9 cellular contexts compared by ENCODE assay signal in genomic region chr10:95742529-95742884, GRCh38. TPM values are rescaled to one million over a fixed set of nuclear protein-coding genes. Genes with fewer than 3 reads are reported as not detected.
DNase-seq lines count a peak whose midpoint lies in the region; ATAC-seq, FAIRE-seq and TF ChIP-seq lines count a peak whose summit lies in the region.
"Had no signal": no experiment of that assay in that cellular context is flagged by ENCODE, and none has a peak within 500 bp of the region (broad histone marks: within the 10 kb centered on the region; RNA-seq: fewer than 3 reads in every experiment).

No MANE protein-coding gene starts in this region.

- DNase-seq in Daoy (ENCODE audit: low read depth) (peak; percentile 30), GM12878 (ENCODE audit: low read depth, low spot score) (no peak), naive B cell (no peak), NCI-H2171 treated with DMSO at 0.1 percent for 48 hours (lab: John Stamatoyannopoulos, UW) (no peak)
- no peak for DNase-seq in activated CD4-positive, alpha-beta T cell treated with anti-CD3 and anti-CD28 coated beads, Interleukin-2, amount 50 U/mL, for 1 hour
- no peak for DNase-seq in activated effector memory CD4-positive, alpha-beta T cell treated with anti-CD3 and anti-CD28 coated beads, Interleukin-2, amount 50 U/mL, for 16 hours
- DNase-seq: EL had no signal

- no peak for TF ChIP-seq RAD21 in GM12878 (IDR thresholded peaks at IDR 0.05; ENCODE audit: insufficient read depth, low read depth, low read length)

- peaks cover 7% of the 10 kb centered on the region; the same call in 2 of the 3 replicates for H3K9me3 ChIP-seq in GM12878 (replicated peaks; ENCODE audit: control insufficient read depth, insufficient read depth, low read length)

- in situ Hi-C loops in GM12878 (cut with MboI) = no loop called here

- peaks cover 9% of the 10 kb centered on the region for H3K4me1 ChIP-seq in GM12878 (ENCODE audit: control insufficient read depth, insufficient read depth, low read length)

- peaks cover 0 to 9% (median 5%) of the 10 kb centered on the region in 7 donors for H3K9me3 Mint-ChIP-seq in naive B cell

- CTCF ChIA-PET in GM12878 (lab: Yijun Ruan, JAX) = interaction anchor here (1.3 to 3.8 kb wide), 2 partner anchors 48 to 99 kb away, joined by 3 to 21 read pairs; partner anchors contain the start of gene TCTN3

- SMC1A ChIA-PET in GM12878 (lab: Charles Lee; ENCODE audit: uncharacterized antibody, unreplicated experiment) = interaction anchor here (1.0 to 2.4 kb wide), 7 partner anchors 12 to 105 kb away, joined by 3 to 9 read pairs (median 4); partner anchors contain the start of genes ENTPD1 and TCTN3

- H3K79me2 ChIP-seq in GM12878 (ENCODE audit: control insufficient read depth, insufficient read depth, low read length) = peaks cover 11% of the 10 kb centered on the region

- intact Hi-C loops in GM12878 (cut with micrococcal nuclease; ENCODE audit: unreplicated experiment) = no loop called here

- H3K36me3 Mint-ChIP-seq in naive B cell = peaks cover 0 to 13% of the 10 kb centered on the region in 2 donors

- TF ChIP-seq CTCF in GM12878 (IDR thresholded peaks at IDR 0.05 in 2 of 3, conservative IDR thresholded peaks at IDR 0.05 in 1 of 3; ENCODE audit: control insufficient read depth in 2 of 3, extremely low read depth in 1 of 3, insufficient read depth in 1 of 3, low read depth in 3 of 3, low read length in 3 of 3) = no peak

- peak overlapping the region; percentile 89 to 98 (median 94) for H3K27ac Mint-ChIP-seq in naive B cell

- TF ChIP-seq EP300 in GM12878 (IDR thresholded peaks at IDR 0.05; ENCODE audit: borderline replicate concordance in 1 of 2, control insufficient read depth in 1 of 2, low read depth in 2 of 2, low read length in 2 of 2) = no peak

- RAD21 ChIA-PET in GM12878 (lab: Charles Lee; ENCODE audit: unreplicated experiment) = interaction anchor here (1.2 to 1.3 kb wide), 2 partner anchors 12 to 17 kb away, joined by 4 to 5 read pairs; no protein-coding TSS in a partner anchor

- TF ChIP-seq POLR2A in GM12878 (IDR thresholded peaks at IDR 0.05; ENCODE audit: low read depth, low read length) = no peak

- H3K4me3 ChIP-seq in GM12878 = peak overlapping the region; percentile 44; the same call in 1 of the 2 replicates

- WGBS in GM12878 (ENCODE audit: insufficient coverage, insufficient replicate concordance, low lambda C conversion rate, missing lambda C conversion rate) = 17% methylated on average over 3 of the region's 3 CpGs

- peak overlapping the region; percentile 85 for H3K27ac ChIP-seq in GM12878 (ENCODE audit: control insufficient read depth, insufficient read depth)

- H2AFZ ChIP-seq in GM12878 (ENCODE audit: control insufficient read depth, low read depth, low read length) = peak overlapping the region; percentile 91

- FAIRE-seq in GM12878 (lab: Jason Lieb, UNC) = peak; percentile 70

- no peaks in the 10 kb centered on the region for H3K27me3 Mint-ChIP-seq in naive B cell

- peak; percentile 20 for ATAC-seq in HG03064 (IDR thresholded peaks at IDR 0.05; ENCODE audit: low read depth, unreplicated experiment)
- ATAC-seq in GM12878 = no peak
- no peak for ATAC-seq in naive B cell (ENCODE audit: low read depth in 2 of 2)
- no peak for ATAC-seq in GM18868 (IDR thresholded peaks at IDR 0.05; ENCODE audit: unreplicated experiment)

- peaks cover 43 to 63% (median 63%) of the 10 kb centered on the region in 3 donors for H3K4me1 Mint-ChIP-seq in naive B cell

- no peaks in the 10 kb centered on the region for H4K20me1 ChIP-seq in GM12878 (ENCODE audit: control insufficient read depth, insufficient read depth)

- POLR2A ChIA-PET in GM12878 (lab: Charles Lee) = no interaction called here

- no peaks in the 10 kb centered on the region for H3K27me3 ChIP-seq in GM12878 (replicated peaks in 1 of 2; ENCODE audit: control insufficient read depth in 2 of 2, insufficient read depth in 2 of 2, low read length in 1 of 2)

- H3K4me3 Mint-ChIP-seq in naive B cell = peak overlapping the region; percentile 83 to 93 (median 88)

- H3K9ac ChIP-seq in GM12878 (ENCODE audit: control insufficient read depth, insufficient read depth, low read length) = peak overlapping the region; percentile 77

- no peaks in the 10 kb centered on the region for H3K36me3 ChIP-seq in GM12878 (ENCODE audit: control insufficient read depth in 2 of 2, insufficient read depth in 2 of 2, low read length in 1 of 2)

- BruUV-seq in GM12878 (replicated peaks; lab: Mats Ljungman, UMichigan) = no TSS peak

- H3K4me2 ChIP-seq in GM12878 (ENCODE audit: control insufficient read depth, insufficient read depth) = peak overlapping the region; percentile 91

TF ChIP-seq in GM12878, 131 proteins besides CTCF, POLR2A, EP300 and RAD21 (continues in another document):
- no peak for TF ChIP-seq NBN (IDR thresholded peaks at IDR 0.05)
- TF ChIP-seq PAX5 (IDR thresholded peaks at IDR 0.05; ENCODE audit: borderline replicate concordance, low read depth, low read length) = no peak
- no peak for TF ChIP-seq NFIC (IDR thresholded peaks at IDR 0.05; ENCODE audit: low read depth, low read length)
- TF ChIP-seq KLF5 (IDR thresholded peaks at IDR 0.05; ENCODE audit: partially characterized antibody) = no peak
- TF ChIP-seq CHD1 (IDR thresholded peaks at IDR 0.05; ENCODE audit: low read depth, low read length) = no peak
- TF ChIP-seq ZNF687 (IDR thresholded peaks at IDR 0.05) = no peak

RNA-seq across cellular contexts. Expression of gene ENTPD1, which starts 13.5 kb away (rescaled TPM):
- 0.06 and 0.17 TPM in 2 replicates for total RNA-seq in Daoy (2014; rRNA removed; shearing (Covaris generic))
- total RNA-seq in GM12878 (2013; cell fraction: nucleolus; rRNA removed) = 1,304 and 1,321 TPM in 2 replicates
- 174 and 207 TPM in 2 replicates for total RNA-seq in GM12878 (2014; rRNA removed)
- total RNA-seq in GM12878 (2014; rRNA removed; fragmentation: Illumina TruSeq; extraction: Trizol) = 211 and 225 TPM in 2 replicates
- total RNA-seq in GM12878 (2021) = 191 and 192 TPM in 2 replicates
- polyA plus RNA-seq in GM12878 (2011; ENCODE audit: low read depth) = 134 TPM
- polyA plus RNA-seq in GM12878 (2011; rRNA removed) = 413 and 501 TPM in 2 replicates
- 240 and 247 TPM in 2 replicates for polyA plus RNA-seq in GM12878 (2011; cell fraction: cytosol; rRNA removed)
- polyA plus RNA-seq in GM12878 (2011; cell fraction: nucleus; rRNA removed) = 347 and 487 TPM in 2 replicates
- 141 and 153 TPM in 2 replicates for polyA plus RNA-seq in GM12878 (2012)
- 267 and 329 TPM in 2 replicates for polyA plus RNA-seq in GM12878 (2014; fragmentation: Illumina TruSeq; extraction: Trizol)
- polyA plus RNA-seq in GM12878 (2014; fragmentation: Nextera tagmentation; extraction: Ambion mirVana) = 100 to 1,000 TPM; 110 to 113 TPM
- 126 and 147 TPM in 2 replicates for polyA plus RNA-seq in GM12878 (2014; rRNA removed)
- 100 to 1,000 TPM; 129 to 137 TPM for polyA plus RNA-seq in GM12878 (2016; fragmentation: Nextera tagmentation; extraction: Ambion mirVana)
- 467 and 533 TPM in 2 replicates for polyA minus RNA-seq in GM12878 (2011; rRNA and poly(A)+ RNA removed)
- 132 and 154 TPM in 2 replicates for polyA minus RNA-seq in GM12878 (2011; cell fraction: cytosol; rRNA and poly(A)+ RNA removed)
- 363 and 434 TPM in 2 replicates for polyA minus RNA-seq in GM12878 (2011; cell fraction: nucleus; rRNA and poly(A)+ RNA removed)
- 10 to 100 TPM; 39.0 to 59.2 (median 48.9) TPM for polyA plus RNA-seq in naive B cell (ENCODE audit: low read depth in 6 of 6)

RNA-seq across cellular contexts. Expression of gene TCTN3, which starts 48.8 kb away (rescaled TPM):
- 16.9 and 25.2 TPM in 2 replicates for total RNA-seq in Daoy (2014; rRNA removed; shearing (Covaris generic))
- 63.8 and 67.8 TPM in 2 replicates for total RNA-seq in GM12878 (2013; cell fraction: nucleolus; rRNA removed)
- total RNA-seq in GM12878 (2014; rRNA removed) (31.4 and 36.1 TPM in 2 replicates), GM12878 (2014; rRNA removed; fragmentation: Illumina TruSeq; extraction: Trizol) (21.7 and 23.9 TPM in 2 replicates), GM12878 (2021) (27.0 and 27.1 TPM in 2 replicates)
- polyA plus RNA-seq in GM12878 (2011; ENCODE audit: low read depth) = 17.2 TPM
- polyA plus RNA-seq in GM12878 (2011; rRNA removed) (36.2 and 45.0 TPM in 2 replicates), GM12878 (2014; fragmentation: Illumina TruSeq; extraction: Trizol) (31.1 and 33.4 TPM in 2 replicates), GM12878 (2014; fragmentation: Nextera tagmentation; extraction: Ambion mirVana) (10 to 100 TPM; 20.0 to 24.0 TPM), GM12878 (2014; rRNA removed) (23.2 and 25.0 TPM in 2 replicates), GM12878 (2016; fragmentation: Nextera tagmentation; extraction: Ambion mirVana) (10 to 100 TPM; 46.7 to 48.7 TPM), naive B cell (ENCODE audit: low read depth in 6 of 6) (10 to 100 TPM; 22.1 to 42.3 (median 35.2) TPM)
- polyA plus RNA-seq in GM12878 (2011; cell fraction: cytosol; rRNA removed) = 40.8 and 45.2 TPM in 2 replicates
- 38.9 and 44.1 TPM in 2 replicates for polyA plus RNA-seq in GM12878 (2011; cell fraction: nucleus; rRNA removed)
- 16.8 and 20.9 TPM in 2 replicates for polyA plus RNA-seq in GM12878 (2012)
- 48.1 and 62.2 TPM in 2 replicates for polyA minus RNA-seq in GM12878 (2011; rRNA and poly(A)+ RNA removed)
- polyA minus RNA-seq in GM12878 (2011; cell fraction: cytosol; rRNA and poly(A)+ RNA removed) = 19.2 and 20.3 TPM in 2 replicates
- polyA minus RNA-seq in GM12878 (2011; cell fraction: nucleus; rRNA and poly(A)+ RNA removed) = 39.7 and 77.6 TPM in 2 replicates

Comparison
In these comparisons a context has a peak if more than half of its experiments do, and no peak if none do; other contexts are left out.
1. RNA of gene ENTPD1, which starts 13.5 kb away (total RNA-seq): 174 to 1,321 TPM in GM12878; 0.06 to 0.17 TPM in Daoy; every median in the first group is over 100 times any median in the second.